8 cellular contexts compared by ENCODE assay signal in genomic region chr6:19837511-19838441, GRCh38. TPM values are rescaled to one million over a fixed set of nuclear protein-coding genes. Genes with fewer than 3 reads are reported as not detected.
DNase-seq lines count a peak whose midpoint lies in the region; ATAC-seq, FAIRE-seq and TF ChIP-seq lines count a peak whose summit lies in the region.

No MANE protein-coding gene starts in this region.

- WGBS in smooth muscle cell (ENCODE audit: low lambda C conversion rate), result under 1% methylated on average over 86 of the region's 122 CpGs

- peak overlapping the region; percentile 90 for H3K27ac ChIP-seq in smooth muscle cell (ENCODE audit: low read depth)

- no peak for FAIRE-seq in GM12891 (lab: Jason Lieb, UNC)

- no peaks in the 10 kb centered on the region for H3K9me3 ChIP-seq in smooth muscle cell (replicated peaks; ENCODE audit: low read depth)

- TF ChIP-seq POLR2A in GM12891 (IDR thresholded peaks at IDR 0.05; ENCODE audit: low read depth, low read length), result no peak

- DNase-seq in DMS53 (lab: John Stamatoyannopoulos, UW) (peak; percentile 82), DMS53 treated with DMSO at 0.1 percent for 48 hours (lab: John Stamatoyannopoulos, UW; ENCODE audit: unreplicated experiment) (no peak), amniotic stem cell (lab: John Stamatoyannopoulos, UW) (peak; percentile 14), smooth muscle cell (lab: John Stamatoyannopoulos, UW; ENCODE audit: unreplicated experiment) (no peak), GM12891 (ENCODE audit: insufficient read length, low spot score) (no peak), NCI-H2107 treated with DMSO at 0.1 percent for 48 hours (lab: John Stamatoyannopoulos, UW; ENCODE audit: unreplicated experiment) (no peak)

- no peaks in the 10 kb centered on the region for H3K36me3 ChIP-seq in smooth muscle cell (ENCODE audit: low read depth)

- no peak for ATAC-seq in HG03025 (IDR thresholded peaks at IDR 0.05; ENCODE audit: low FRiP score, unreplicated experiment)

- peaks cover 52% of the 10 kb centered on the region for H4K20me1 ChIP-seq in smooth muscle cell (ENCODE audit: low read depth)

- peak overlapping the region; percentile 97 for H3K9ac ChIP-seq in smooth muscle cell (ENCODE audit: low read depth)

- peak overlapping the region; percentile 98 for H3K4me2 ChIP-seq in smooth muscle cell

- H3K4me1 ChIP-seq in smooth muscle cell (ENCODE audit: low read depth), result peaks cover 49% of the 10 kb centered on the region

- TF ChIP-seq CTCF in smooth muscle cell (IDR thresholded peaks at IDR 0.05; ENCODE audit: borderline replicate concordance, insufficient read depth, poor library complexity, severe bottlenecking), result no peak

- H3F3A ChIP-seq in smooth muscle cell (ENCODE audit: low read depth), result peaks cover 45% of the 10 kb centered on the region

- no peak overlapping the region for H2AFZ ChIP-seq in smooth muscle cell (ENCODE audit: low read depth)

- H3K4me3 ChIP-seq in iPS-11a (ENCODE audit: low read depth, low read length) (peak overlapping the region; percentile 79), smooth muscle cell (peak overlapping the region; percentile 98)

- peaks cover 51% of the 10 kb centered on the region for H3K79me2 ChIP-seq in smooth muscle cell (ENCODE audit: low read depth)

- H3K27me3 ChIP-seq in smooth muscle cell (ENCODE audit: low read depth), result no peaks in the 10 kb centered on the region

TF ChIP-seq in GM12891, 5 proteins besides CTCF, POLR2A, EP300 and RAD21:
- TF ChIP-seq PAX5 (IDR thresholded peaks at IDR 0.05; ENCODE audit: insufficient read depth, low read length, severe bottlenecking) (no peak), POU2F2 (IDR thresholded peaks at IDR 0.05; ENCODE audit: low read depth, low read length) (no peak), TAF1 (IDR thresholded peaks at IDR 0.05; ENCODE audit: low read depth, low read length) (no peak), SPI1 (IDR thresholded peaks at IDR 0.05; ENCODE audit: low read depth, low read length) (no peak), POLR2AphosphoS5 (IDR thresholded peaks at IDR 0.05; ENCODE audit: low read depth, low read length) (no peak)
TF ChIP-seq in GM12891: peak in this region for 0.

RNA-seq across cellular contexts. Expression of gene ID4, which starts 0.6 kb away (rescaled TPM):
- total RNA-seq in smooth muscle cell, result 123 and 147 TPM in 2 replicates
- 181 and 223 TPM in 2 replicates for polyA plus RNA-seq in smooth muscle cell
- not detected for polyA plus RNA-seq in GM12891 (2012; ENCODE audit: low read depth, missing spikeins)

Comparison
In these comparisons a context has a peak if more than half of its experiments do, and no peak if none do; other contexts are left out.
1. DNase-seq: peak in DMS53 (single experiment) and amniotic stem cell (single experiment); none in DMS53 treated with DMSO at 0.1 percent for 48 hours (single experiment), smooth muscle cell (single experiment), GM12891 (single experiment) and NCI-H2107 treated with DMSO at 0.1 percent for 48 hours (single experiment).